20 cellular contexts compared by ENCODE assay signal in genomic region chr17:38596651-38597050, GRCh38. TPM values are rescaled to one million over a fixed set of nuclear protein-coding genes. Genes with fewer than 3 reads are reported as not detected.
"Had no signal": no experiment of that assay in that cellular context is flagged by ENCODE, and none has a peak within 500 bp of the region (broad histone marks: within the 10 kb centered on the region; RNA-seq: fewer than 3 reads in every experiment).

No MANE protein-coding gene starts in this region.

- DNase-seq: KBM-7, MM.1S, NCI-H1092 treated with DMSO at 0.1 percent for 48 hours, NCI-H1436, NCI-H187, NCI-H2029, NCI-H2081 treated with DMSO at 0.1 percent for 48 hours, NCI-H2171, NCI-H226, NCI-H510A, NCI-H524 treated with DMSO at 0.1 percent for 48 hours, NCI-H69, NCI-H774, PC-3, SHP77, SK-N-SH, T-helper 1 cell had no signal

- ATAC-seq: Panc1, PC-3 had no signal

- H3K9ac ChIP-seq: SK-N-SH had no signal

- H3K9me3 ChIP-seq: SK-N-SH had no signal

- H3K27ac ChIP-seq: RWPE1 had no signal

- H3K4me2 ChIP-seq: SK-N-SH had no signal

RNA-seq across cellular contexts. Expression of gene SRCIN1, which starts 9.1 kb away (rescaled TPM):
- total RNA-seq: LHCN-M2 had no signal
